In genomic region chr11:114321621-114322257, GRCh38 we compare ENCODE assay signal across 15 cellular contexts. TPM values are rescaled to one million over a fixed set of nuclear protein-coding genes. Genes with fewer than 3 reads are reported as not detected.
DNase-seq lines count a peak whose midpoint lies in the region; ATAC-seq and TF ChIP-seq lines count a peak whose summit lies in the region.
"Had no signal": no experiment of that assay in that cellular context is flagged by ENCODE, and none has a peak within 500 bp of the region (broad histone marks: within the 10 kb centered on the region; RNA-seq: fewer than 3 reads in every experiment).

No MANE protein-coding gene starts in this region.

- H3K36me3 ChIP-seq in mammary epithelial cell (ENCODE audit: insufficient read depth, low read length) (no peaks in the 10 kb centered on the region), breast epithelium (no peaks in the 10 kb centered on the region), ascending aorta (peaks cover 0 to 2% of the 10 kb centered on the region in 2 donors), tibial artery (peaks cover 0 to 7% (median 1%) of the 10 kb centered on the region in 3 donors)

- DNase-seq in mammary epithelial cell: peak; percentile 76
- DNase-seq in breast epithelium (ENCODE audit: low spot score in 2 of 2): no peak
- peak in 1 of 2 donors; percentile 84 for DNase-seq in ascending aorta (ENCODE audit: low spot score in 2 of 2)
- peak; percentile 51 for DNase-seq in left ventricle myocardium superior
- DNase-seq in tibial artery: peak; percentile 68 to 90
- DNase-seq in D341Med (ENCODE audit: low spot score): no peak
- DNase-seq in nephron progenitor cell: no peak
- DNase-seq in DMS153 treated with DMSO at 0.1 percent for 48 hours (lab: John Stamatoyannopoulos, UW; ENCODE audit: unreplicated experiment): no peak
- DNase-seq: 8988T; activated CD4-positive, alpha-beta T cell treated with anti-CD3 and anti-CD28 coated beads, Interleukin-2, amount 50 U/mL, for 4 hours; activated naive CD4-positive, alpha-beta T cell treated with Interleukin-2 at 50 U/mL for 16 hours; NCI-H1694; T-cell had no signal

- no peak overlapping the region for H3K4me3 Mint-ChIP-seq in nephron progenitor cell
- H3K4me3 Mint-ChIP-seq: mesothelial cell of epicardium, T-cell had no signal

- in situ Hi-C loops in mammary epithelial cell (cut with MboI; ENCODE audit: low sequenced_read_pairs in 2 of 2): no loop called here

- no peak for TF ChIP-seq POLR2A in breast epithelium (IDR thresholded peaks at IDR 0.05)

- H3K9ac ChIP-seq in mammary epithelial cell (ENCODE audit: insufficient read depth, low read length): no peak overlapping the region

- H3K9me3 ChIP-seq in mammary epithelial cell (replicated peaks; ENCODE audit: insufficient read depth, low read length) (no peaks in the 10 kb centered on the region), breast epithelium (no peaks in the 10 kb centered on the region), ascending aorta (no peaks in the 10 kb centered on the region), tibial artery (no peaks in the 10 kb centered on the region)

- CTCF ChIA-PET in mammary epithelial cell (lab: Charles Lee; ENCODE audit: low non-redundant PET): no interaction called here

- WGBS in mammary epithelial cell (ENCODE audit: low coverage, missing lambda C conversion rate): 79% methylated on average over 6 of the region's 6 CpGs

- H2AFZ ChIP-seq in mammary epithelial cell (ENCODE audit: low read depth, low read length): no peak overlapping the region

- BruUV-seq in mammary epithelial cell (replicated peaks; lab: Mats Ljungman, UMichigan): no TSS peak

- H3K4me3 ChIP-seq in mammary epithelial cell (replicated peaks in 1 of 3; ENCODE audit: insufficient read depth in 1 of 3, low read depth in 2 of 3, low read length in 3 of 3) (no peak overlapping the region), breast epithelium (no peak overlapping the region), ascending aorta (no peak overlapping the region), tibial artery (no peak overlapping the region)

- peaks cover 4% of the 10 kb centered on the region for H3K9me3 Mint-ChIP-seq in nephron progenitor cell
- H3K9me3 Mint-ChIP-seq: T-cell had no signal

- no peak overlapping the region for H3K27ac ChIP-seq in mammary epithelial cell (ENCODE audit: insufficient read depth, low read depth, low read length)
- H3K27ac ChIP-seq in breast epithelium: peak overlapping the region in 1 of 2 donors; percentile 54
- peak overlapping the region; percentile 65 to 69 for H3K27ac ChIP-seq in ascending aorta
- H3K27ac ChIP-seq in tibial artery: peak overlapping the region; percentile 78 to 83

- no peaks in the 10 kb centered on the region for H3K27me3 ChIP-seq in mammary epithelial cell (ENCODE audit: insufficient read depth, low read length)
- no peaks in the 10 kb centered on the region for H3K27me3 ChIP-seq in breast epithelium
- H3K27me3 ChIP-seq in ascending aorta: no peaks in the 10 kb centered on the region
- no peaks in the 10 kb centered on the region for H3K27me3 ChIP-seq in tibial artery

- intact Hi-C loops in mammary epithelial cell (cut with micrococcal nuclease) (no loop called here), breast epithelium (cut with DNase I; ENCODE audit: low total_unique reads) (no loop called here), ascending aorta (cut with DNase I) (loop anchor here (2.0 kb wide), 1 partner anchor 79 kb away; the partner anchor contains the start of genes C11orf71 and RBM7), left ventricle myocardium superior (cut with micrococcal nuclease) (no loop called here), tibial artery (cut with DNase I; ENCODE audit: low total_unique reads) (no loop called here)

- no peaks in the 10 kb centered on the region for H3K4me1 ChIP-seq in mammary epithelial cell (ENCODE audit: insufficient read depth, low read length)
- peaks cover 0 to 3% of the 10 kb centered on the region in 2 donors for H3K4me1 ChIP-seq in breast epithelium
- peaks cover 16 to 32% of the 10 kb centered on the region in 2 donors for H3K4me1 ChIP-seq in ascending aorta
- H3K4me1 ChIP-seq in tibial artery: peaks cover 4 to 61% (median 47%) of the 10 kb centered on the region in 4 donors

- no peak overlapping the region for H3K4me2 ChIP-seq in mammary epithelial cell (ENCODE audit: insufficient read depth, low read depth, low read length)

- H3K36me3 Mint-ChIP-seq in nephron progenitor cell (ENCODE audit: low read depth): no peaks in the 10 kb centered on the region
- H3K36me3 Mint-ChIP-seq: mesothelial cell of epicardium had no signal

- TF ChIP-seq CTCF in mammary epithelial cell (conservative IDR thresholded peaks at IDR 0.05 in 1 of 2, IDR thresholded peaks at IDR 0.05 in 1 of 2; ENCODE audit: extremely low read depth in 1 of 2, insufficient read depth in 1 of 2, low read depth in 1 of 2, low read length in 2 of 2) (no peak), breast epithelium (IDR thresholded peaks at IDR 0.05) (no peak), ascending aorta (IDR thresholded peaks at IDR 0.05) (no peak), tibial artery (IDR thresholded peaks at IDR 0.05) (no peak), nephron progenitor cell (IDR thresholded peaks at IDR 0.05) (no peak)

- no peak overlapping the region for H3K27ac Mint-ChIP-seq in nephron progenitor cell
- H3K27ac Mint-ChIP-seq: mesothelial cell of epicardium had no signal

- peaks cover 7% of the 10 kb centered on the region for H3K27me3 Mint-ChIP-seq in nephron progenitor cell (ENCODE audit: low read depth, poor library complexity)

- H4K20me1 ChIP-seq in mammary epithelial cell (ENCODE audit: insufficient read depth, low read length): no peaks in the 10 kb centered on the region

- peaks cover 30% of the 10 kb centered on the region for H3K4me1 Mint-ChIP-seq in nephron progenitor cell

- no peak for ATAC-seq in left ventricle myocardium superior
- ATAC-seq: T-cell had no signal

- dilution Hi-C loops in mammary epithelial cell (cut with HindIII; ENCODE audit: low sequenced_read_pairs): no loop called here

- no peaks in the 10 kb centered on the region for H3K79me2 ChIP-seq in mammary epithelial cell (ENCODE audit: insufficient read depth, low read length)

RNA-seq across cellular contexts. Expression of gene NNMT, which starts 25.5 kb away (rescaled TPM):
- total RNA-seq in mammary epithelial cell (100 to 1,000 TPM; 131 to 605 TPM), breast epithelium (1,000 to 10,000 TPM in 2 of 3 donors, 100 to 1,000 TPM in 1; 987 to 2,750 (median 1,078) TPM), ascending aorta (1,040 TPM), left ventricle myocardium superior (26.4 TPM)
- polyA plus RNA-seq in mammary epithelial cell: 130 TPM
- 88.0 TPM for polyA minus RNA-seq in mammary epithelial cell
- total RNA-seq: temporal lobe had no signal

Comparison
In these comparisons a context has a peak if more than half of its experiments do, and no peak if none do; other contexts are left out.
1. DNase-seq: peak in mammary epithelial cell (single experiment), left ventricle myocardium superior (single experiment) and tibial artery (2 of 2); none in breast epithelium (0 of 2), D341Med (single experiment), nephron progenitor cell (single experiment) and DMS153 treated with DMSO at 0.1 percent for 48 hours (single experiment).